ENCODE assay signal across 13 cellular contexts in genomic region chr20:53224851-53225250, GRCh38.
DNase-seq lines count a peak whose midpoint lies in the region; ATAC-seq and TF ChIP-seq lines count a peak whose summit lies in the region.
"Had no signal": no experiment of that assay in that cellular context is flagged by ENCODE, and none has a peak within 500 bp of the region (broad histone marks: within the 10 kb centered on the region; RNA-seq: fewer than 3 reads in every experiment).

No MANE protein-coding gene starts in this region.

- H3K9ac ChIP-seq in HCT116 (ENCODE audit: low read length) (no peak overlapping the region), adipocyte (ENCODE audit: low read length) (peak overlapping the region; percentile 72), neural progenitor cell (no peak overlapping the region)
- H3K9ac ChIP-seq: BLaER1 had no signal

- no peak for TF ChIP-seq RAD21 in HCT116 (IDR thresholded peaks at IDR 0.05; ENCODE audit: low read depth)

- peaks cover 16% of the 10 kb centered on the region for H3K4me1 Mint-ChIP-seq in neural progenitor cell
- H3K4me1 Mint-ChIP-seq: CD8-positive, alpha-beta memory T cell had no signal

- RAD21 ChIA-PET in HCT116 (lab: Charles Lee; ENCODE audit: low non-redundant PET in 1 of 2, low total read pairs in 2 of 2, uncharacterized antibody in 2 of 2, unreplicated experiment in 2 of 2) = no interaction called here

- H3K4me1 ChIP-seq in HCT116 (ENCODE audit: control insufficient read depth in 1 of 2, insufficient read depth in 2 of 2, low read length in 2 of 2) (peaks cover 0 to 14% of the 10 kb centered on the region in 2 experiments; a peak in 2 of 4 replicates), adipocyte (ENCODE audit: control insufficient read depth, insufficient read depth, low read length) (peaks cover 52% of the 10 kb centered on the region), urinary bladder (ENCODE audit: insufficient read depth) (no peaks in the 10 kb centered on the region), neural progenitor cell (peaks cover 13% of the 10 kb centered on the region)
- H3K4me1 ChIP-seq: BLaER1 had no signal

- DNase-seq in HCT116 (ENCODE audit: low read depth, low spot score) (no peak), adipocyte (ENCODE audit: low read depth) (no peak), fibroblast of the aortic adventitia (ENCODE audit: low read depth) (peak; percentile 8), neural progenitor cell (ENCODE audit: low spot score) (no peak), NCI-H748 (lab: John Stamatoyannopoulos, UW; ENCODE audit: unreplicated experiment) (no peak)
- DNase-seq: CD8-positive, alpha-beta memory T cell; MV-4-11; NCI-H1417 treated with DMSO at 0.1 percent for 48 hours; NCI-H2029 treated with DMSO at 0.1 percent for 48 hours; NCI-H524 had no signal

- H3K79me2 ChIP-seq in HCT116 (ENCODE audit: insufficient read depth, low read length) = no peaks in the 10 kb centered on the region
- no peaks in the 10 kb centered on the region for H3K79me2 ChIP-seq in neural progenitor cell (ENCODE audit: low read depth)

- intact Hi-C loops in HCT116 (cut with micrococcal nuclease) = loop anchor here (10.0 kb wide), 1 partner anchor 720 kb away; no protein-coding TSS in a partner anchor

- TF ChIP-seq CTCF in HCT116 (IDR thresholded peaks at IDR 0.05 in 2 of 3, conservative IDR thresholded peaks at IDR 0.05 in 1 of 3; ENCODE audit: borderline replicate concordance in 1 of 3, insufficient read depth in 1 of 3, low read depth in 2 of 3, low read length in 2 of 3) = no peak
- no peak for TF ChIP-seq CTCF in fibroblast of the aortic adventitia (IDR thresholded peaks at IDR 0.05; ENCODE audit: insufficient read depth, low read length)
- TF ChIP-seq CTCF in neural progenitor cell (IDR thresholded peaks at IDR 0.05) = no peak

- no peak overlapping the region for H3K27ac ChIP-seq in HCT116 (ENCODE audit: low read depth, low read length)
- H3K27ac ChIP-seq in urinary bladder (ENCODE audit: low read depth) = peak overlapping the region; percentile 6
- H3K27ac ChIP-seq in neural progenitor cell = no peak overlapping the region
- H3K27ac ChIP-seq: BLaER1 had no signal

- BruUV-seq in HCT116 (replicated peaks; lab: Mats Ljungman, UMichigan) = no TSS peak

- H3K27me3 ChIP-seq in HCT116 (ENCODE audit: insufficient read depth, low read length) (peaks cover 11% of the 10 kb centered on the region), adipocyte (replicated peaks; ENCODE audit: control insufficient read depth, insufficient read depth, low read length) (no peaks in the 10 kb centered on the region), neural progenitor cell (no peaks in the 10 kb centered on the region)
- H3K27me3 ChIP-seq: BLaER1 had no signal

- CTCF ChIA-PET in HCT116 (lab: Charles Lee) = interaction anchor here (1.3 kb wide), 1 partner anchor 16 kb away, joined by 4 read pairs; no protein-coding TSS in a partner anchor

- H3K27ac Mint-ChIP-seq in neural progenitor cell = no peak overlapping the region
- H3K27ac Mint-ChIP-seq: CD8-positive, alpha-beta memory T cell had no signal

- H4K20me1 ChIP-seq in HCT116 (ENCODE audit: insufficient read depth) = no peaks in the 10 kb centered on the region
- no peaks in the 10 kb centered on the region for H4K20me1 ChIP-seq in neural progenitor cell (ENCODE audit: low read depth)
- H4K20me1 ChIP-seq: BLaER1 had no signal

- peaks cover 4% of the 10 kb centered on the region for H3K9me3 Mint-ChIP-seq in neural progenitor cell
- H3K9me3 Mint-ChIP-seq: CD8-positive, alpha-beta memory T cell had no signal

- POLR2A ChIA-PET in HCT116 (lab: Charles Lee) = no interaction called here

- H3K36me3 Mint-ChIP-seq in neural progenitor cell = peaks cover 2% of the 10 kb centered on the region
- H3K36me3 Mint-ChIP-seq: CD8-positive, alpha-beta memory T cell had no signal

- H3K27me3 Mint-ChIP-seq in neural progenitor cell (ENCODE audit: insufficient read depth, low read depth) = peaks cover 2% of the 10 kb centered on the region

- H3K36me3 ChIP-seq in HCT116 (ENCODE audit: control insufficient read depth in 1 of 2, insufficient read depth in 2 of 2, low read length in 2 of 2) (no peaks in the 10 kb centered on the region), adipocyte (ENCODE audit: control insufficient read depth, insufficient read depth, low read length, severe bottlenecking) (no peaks in the 10 kb centered on the region), urinary bladder (ENCODE audit: insufficient read depth) (no peaks in the 10 kb centered on the region), neural progenitor cell (no peaks in the 10 kb centered on the region)
- H3K36me3 ChIP-seq: BLaER1 had no signal

- H3K4me3 ChIP-seq in HCT116 (replicated peaks in 1 of 2; ENCODE audit: low read depth in 1 of 2, low read length in 2 of 2) = no peak overlapping the region
- no peak overlapping the region for H3K4me3 ChIP-seq in adipocyte (ENCODE audit: low read length)
- H3K4me3 ChIP-seq in fibroblast of the aortic adventitia (ENCODE audit: low read depth, low read length) = no peak overlapping the region
- no peak overlapping the region for H3K4me3 ChIP-seq in urinary bladder (ENCODE audit: low read depth, low read length)
- no peak overlapping the region for H3K4me3 ChIP-seq in neural progenitor cell
- H3K4me3 ChIP-seq: BLaER1 had no signal

- no peak overlapping the region for H3K4me3 Mint-ChIP-seq in neural progenitor cell
- H3K4me3 Mint-ChIP-seq: CD8-positive, alpha-beta memory T cell had no signal

- H3K9me3 ChIP-seq in HCT116 (ENCODE audit: control insufficient read depth in 1 of 2, insufficient read depth in 1 of 2, low read depth in 1 of 2, low read length in 2 of 2) = no peaks in the 10 kb centered on the region
- H3K9me3 ChIP-seq in adipocyte (ENCODE audit: control insufficient read depth, low read length) = peaks cover 6% of the 10 kb centered on the region
- no peaks in the 10 kb centered on the region for H3K9me3 ChIP-seq in neural progenitor cell (ENCODE audit: low read depth)
- H3K9me3 ChIP-seq: BLaER1 had no signal

- H3K4me2 ChIP-seq in HCT116 (ENCODE audit: low read length) (peak overlapping the region; percentile 52), neural progenitor cell (no peak overlapping the region)
- H3K4me2 ChIP-seq: BLaER1 had no signal

- TF ChIP-seq POLR2A in HCT116 (IDR thresholded peaks at IDR 0.05; ENCODE audit: borderline replicate concordance, extremely low read depth, insufficient read depth, insufficient read length) = no peak

- no peak overlapping the region for H2AFZ ChIP-seq in HCT116 (ENCODE audit: low read depth, low read length, poor library complexity, severe bottlenecking)
- no peak overlapping the region for H2AFZ ChIP-seq in neural progenitor cell (replicated peaks)

- 87% methylated on average over 1 of the region's 1 CpG for WGBS in urinary bladder

- H3K9me2 ChIP-seq in HCT116 (ENCODE audit: insufficient read depth) = no peaks in the 10 kb centered on the region

- no peaks in the 10 kb centered on the region for H3F3A ChIP-seq in neural progenitor cell (ENCODE audit: low read depth)

- ATAC-seq in HCT116 = no peak
- ATAC-seq in HG03045 (IDR thresholded peaks at IDR 0.05; ENCODE audit: unreplicated experiment) = no peak

TF ChIP-seq in HCT116, 20 proteins besides CTCF, POLR2A, EP300 and RAD21 (continues in another document):
- TF ChIP-seq FOSL1 (IDR thresholded peaks at IDR 0.05; ENCODE audit: low read depth) = no peak
- TF ChIP-seq JUND (IDR thresholded peaks at IDR 0.05) = no peak
- TF ChIP-seq SRF (IDR thresholded peaks at IDR 0.05; ENCODE audit: low read depth) = no peak
- TF ChIP-seq ZFX (IDR thresholded peaks at IDR 0.05) = no peak
- no peak for TF ChIP-seq EGR1 (IDR thresholded peaks at IDR 0.05; ENCODE audit: low read depth)
- no peak for TF ChIP-seq MAX (IDR thresholded peaks at IDR 0.05)
- no peak for TF ChIP-seq ATF3 (IDR thresholded peaks at IDR 0.05)
- no peak for TF ChIP-seq ZBTB33 (IDR thresholded peaks at IDR 0.05; ENCODE audit: extremely low read depth, insufficient replicate concordance, low read length)
- no peak for TF ChIP-seq SP1 (IDR thresholded peaks at IDR 0.05; ENCODE audit: low read depth)
- no peak for TF ChIP-seq YY1 (IDR thresholded peaks at IDR 0.05; ENCODE audit: extremely low read depth, insufficient replicate concordance, low read depth, low read length)
- no peak for TF ChIP-seq CEBPB (IDR thresholded peaks at IDR 0.05; ENCODE audit: low read depth)
- TF ChIP-seq EZH2 (IDR thresholded peaks at IDR 0.05) = no peak
- TF ChIP-seq ELF1 (IDR thresholded peaks at IDR 0.05; ENCODE audit: borderline replicate concordance, low read depth) = no peak
- TF ChIP-seq EZH2phosphoT487 (IDR thresholded peaks at IDR 0.05; ENCODE audit: borderline replicate concordance) = no peak
